In genomic region chr19:18590273-18591272, GRCh38 we compare ENCODE assay signal across 8 cellular contexts. TPM values are rescaled to one million over a fixed set of nuclear protein-coding genes. Genes with fewer than 3 reads are reported as not detected.
DNase-seq lines count a peak whose midpoint lies in the region; ATAC-seq and TF ChIP-seq lines count a peak whose summit lies in the region.

No MANE protein-coding gene starts in this region.

- intact Hi-C loops in CD4-positive, alpha-beta memory T cell (cut with micrococcal nuclease), result no loop called here
- intact Hi-C loops in activated CD4-positive, alpha-beta memory T cell treated with anti-CD3 and anti-CD28 coated beads for 36 hours (cut with micrococcal nuclease), result loop anchor here (5.0 kb wide), 3 partner anchors 47 to 327 kb away; partner anchors contain the start of genes COPE, DDX49 and KLHL26
- intact Hi-C loops in left ventricle myocardium superior (cut with micrococcal nuclease) (loop anchor here (10.0 kb wide), 1 partner anchor 254 kb away; no protein-coding TSS in a partner anchor), gastrocnemius medialis (cut with DNase I; ENCODE audit: low total_unique reads) (loop anchor here (5.0 kb wide), 2 partner anchors 242 to 352 kb away; partner anchors contain the start of genes HOMER3 and UPF1)

- in situ Hi-C loops in gastrocnemius medialis (cut with MboI; ENCODE audit: low sequenced_read_pairs in 4 of 4), result loop anchor here (10.0 to 25.0 kb wide), 4 partner anchors 84 to 264 kb away; partner anchors contain the start of gene UPF1 (in 1 of the 4)

- ATAC-seq in left ventricle myocardium superior (no peak), gastrocnemius medialis (peak; percentile 12 to 29), HG03439 (IDR thresholded peaks at IDR 0.05; ENCODE audit: unreplicated experiment) (no peak), GM18867 (IDR thresholded peaks at IDR 0.05; ENCODE audit: unreplicated experiment) (no peak)

- peaks cover 0 to 6% of the 10 kb centered on the region in 2 donors for H3K36me3 Mint-ChIP-seq in CD4-positive, alpha-beta memory T cell
- H3K36me3 Mint-ChIP-seq in activated CD4-positive, alpha-beta memory T cell treated with anti-CD3 and anti-CD28 coated beads for 36 hours, result peaks cover 5% of the 10 kb centered on the region

- H3K27ac ChIP-seq in CD4-positive, alpha-beta memory T cell (ENCODE audit: low read depth, low read length), result no peak overlapping the region
- H3K27ac ChIP-seq in gastrocnemius medialis, result peak overlapping the region; percentile 84 to 96 (median 94)

- no peaks in the 10 kb centered on the region for H3K27me3 Mint-ChIP-seq in CD4-positive, alpha-beta memory T cell
- H3K27me3 Mint-ChIP-seq in activated CD4-positive, alpha-beta memory T cell treated with anti-CD3 and anti-CD28 coated beads for 36 hours, result no peaks in the 10 kb centered on the region

- H3K4me1 ChIP-seq in CD4-positive, alpha-beta memory T cell (ENCODE audit: insufficient read depth, low read length), result peaks cover 45% of the 10 kb centered on the region
- H3K4me1 ChIP-seq in gastrocnemius medialis, result peaks cover 32 to 33% of the 10 kb centered on the region in 2 donors

- POLR2A ChIA-PET in CD4-positive, alpha-beta memory T cell (lab: Charles Lee; ENCODE audit: partially characterized antibody), result interaction anchor here (0.6 to 6.3 kb wide), 9 partner anchors 18 to 241 kb away, joined by 3 to 122 read pairs (median 9); partner anchors contain the start of genes ELL, KXD1, UBA52 and UPF1
- POLR2A ChIA-PET in activated CD4-positive, alpha-beta memory T cell treated with anti-CD3 and anti-CD28 coated beads for 36 hours (lab: Charles Lee), result interaction anchor here (1.3 to 2.8 kb wide), 2 partner anchors 33 to 243 kb away, joined by 3 to 17 read pairs; partner anchors contain the start of gene KXD1

- no peak for TF ChIP-seq POLR2A in gastrocnemius medialis (IDR thresholded peaks at IDR 0.05)

- peak overlapping the region in 6 of 7 donors; percentile 32 to 96 (median 90) for H3K27ac Mint-ChIP-seq in CD4-positive, alpha-beta memory T cell
- peak overlapping the region; percentile 81 for H3K27ac Mint-ChIP-seq in activated CD4-positive, alpha-beta memory T cell treated with anti-CD3 and anti-CD28 coated beads for 36 hours

- TF ChIP-seq CTCF in gastrocnemius medialis (IDR thresholded peaks at IDR 0.05 in 4 of 5, conservative IDR thresholded peaks at IDR 0.05 in 1 of 5), result peak in 3 of 5 experiments; percentile 34 to 39 (median 36)

- H3K4me3 ChIP-seq in CD4-positive, alpha-beta memory T cell (ENCODE audit: low read length in 2 of 2), result no peak overlapping the region
- peak overlapping the region; percentile 67 to 100 (median 88) for H3K4me3 ChIP-seq in gastrocnemius medialis

- peak in 1 of 5 donors; percentile 36 for DNase-seq in CD4-positive, alpha-beta memory T cell
- DNase-seq in LHCN-M2 (ENCODE audit: low read depth) (peak; percentile 39), left ventricle myocardium superior (peak; percentile 52), gastrocnemius medialis (peak; percentile 51 to 80)
- no peak for DNase-seq in activated CD4-positive, alpha-beta memory T cell treated with anti-CD3 and anti-CD28 coated beads for 36 hours
- no peak for DNase-seq in stimulated activated CD8-positive, alpha-beta memory T cell treated with anti-CD3 and anti-CD28 coated beads, Interleukin-4, amount 100 ng/mL, for 48 hours

- CTCF ChIA-PET in CD4-positive, alpha-beta memory T cell (lab: Charles Lee; ENCODE audit: partially characterized antibody), result interaction anchor here (1.0 to 4.9 kb wide), 12 partner anchors 22 to 257 kb away, joined by 3 to 58 read pairs (median 10); partner anchors contain the start of genes ELL, KXD1 and TMEM59L
- CTCF ChIA-PET in activated CD4-positive, alpha-beta memory T cell treated with anti-CD3 and anti-CD28 coated beads for 36 hours (lab: Charles Lee), result interaction anchor here (1.1 to 3.3 kb wide), 6 partner anchors 18 to 257 kb away, joined by 3 to 46 read pairs (median 4); partner anchors contain the start of genes ELL, FKBP8, TMEM59L and UBA52

- no peaks in the 10 kb centered on the region for H3K27me3 ChIP-seq in CD4-positive, alpha-beta memory T cell (ENCODE audit: insufficient read depth, low read length)
- no peaks in the 10 kb centered on the region for H3K27me3 ChIP-seq in gastrocnemius medialis

- H3K36me3 ChIP-seq in CD4-positive, alpha-beta memory T cell (ENCODE audit: insufficient read depth, low read length), result peaks cover 4% of the 10 kb centered on the region
- peaks cover 0 to 12% of the 10 kb centered on the region in 2 donors for H3K36me3 ChIP-seq in gastrocnemius medialis

- H3K4me1 Mint-ChIP-seq in CD4-positive, alpha-beta memory T cell, result peaks cover 24 to 53% (median 39%) of the 10 kb centered on the region in 4 donors
- peaks cover 34% of the 10 kb centered on the region for H3K4me1 Mint-ChIP-seq in activated CD4-positive, alpha-beta memory T cell treated with anti-CD3 and anti-CD28 coated beads for 36 hours (ENCODE audit: low read depth)

- H3K9me3 Mint-ChIP-seq in CD4-positive, alpha-beta memory T cell, result no peaks in the 10 kb centered on the region
- H3K9me3 Mint-ChIP-seq in activated CD4-positive, alpha-beta memory T cell treated with anti-CD3 and anti-CD28 coated beads for 36 hours, result no peaks in the 10 kb centered on the region

- H3K9me3 ChIP-seq in CD4-positive, alpha-beta memory T cell (ENCODE audit: control insufficient read depth in 1 of 2, low read length in 2 of 2), result no peaks in the 10 kb centered on the region
- no peaks in the 10 kb centered on the region for H3K9me3 ChIP-seq in gastrocnemius medialis

- peak overlapping the region; percentile 52 to 93 (median 88) for H3K4me3 Mint-ChIP-seq in CD4-positive, alpha-beta memory T cell
- H3K4me3 Mint-ChIP-seq in activated CD4-positive, alpha-beta memory T cell treated with anti-CD3 and anti-CD28 coated beads for 36 hours, result peak overlapping the region; percentile 82

RNA-seq across cellular contexts. Expression of gene REX1BD, which starts 2.0 kb away (rescaled TPM):
- total RNA-seq in CD4-positive, alpha-beta memory T cell, result 100 to 1,000 TPM; 150 to 154 TPM
- 100 to 1,000 TPM; 148 to 156 TPM for polyA plus RNA-seq in CD4-positive, alpha-beta memory T cell
- total RNA-seq in LHCN-M2 (2014; rRNA removed), result 90.9 and 100 TPM in 2 replicates
- polyA plus RNA-seq in LHCN-M2 (2012), result 62.2 TPM
- 10 to 100 TPM; 97.6 to 99.3 TPM for total RNA-seq in activated CD4-positive, alpha-beta memory T cell treated with anti-CD3 and anti-CD28 coated beads for 36 hours
- 75.8 TPM for total RNA-seq in left ventricle myocardium superior
- total RNA-seq in gastrocnemius medialis, result 100 to 1,000 TPM; 163 to 337 (median 187) TPM

RNA-seq across cellular contexts. Expression of gene CRLF1, which starts 16.0 kb away (rescaled TPM):
- total RNA-seq in CD4-positive, alpha-beta memory T cell, result not detected
- polyA plus RNA-seq in CD4-positive, alpha-beta memory T cell, result under 1 TPM in 1 of 2 donors, not detected in 1; 0.70 TPM
- total RNA-seq in LHCN-M2 (2014; rRNA removed) (0.86 and 5.8 TPM in 2 replicates), left ventricle myocardium superior (21.4 TPM), gastrocnemius medialis (10 to 100 TPM; 14.9 to 61.6 (median 35.3) TPM)
- polyA plus RNA-seq in LHCN-M2 (2012), result 8.2 TPM
- total RNA-seq in activated CD4-positive, alpha-beta memory T cell treated with anti-CD3 and anti-CD28 coated beads for 36 hours, result not detected

RNA-seq across cellular contexts. Expression of gene UBA52, which starts 18.9 kb away (rescaled TPM):
- 1,000 to 10,000 TPM; 1,962 to 1,978 TPM for total RNA-seq in CD4-positive, alpha-beta memory T cell
- 1,000 to 10,000 TPM; 1,135 to 1,692 TPM for polyA plus RNA-seq in CD4-positive, alpha-beta memory T cell
- total RNA-seq in LHCN-M2 (2014; rRNA removed) (772 and 799 TPM in 2 replicates), left ventricle myocardium superior (725 TPM), gastrocnemius medialis (100 to 1,000 TPM; 512 to 719 (median 537) TPM)
- polyA plus RNA-seq in LHCN-M2 (2012), result 2,506 TPM
- 1,000 to 10,000 TPM; 1,569 to 1,601 TPM for total RNA-seq in activated CD4-positive, alpha-beta memory T cell treated with anti-CD3 and anti-CD28 coated beads for 36 hours

RNA-seq across cellular contexts. Expression of gene TMEM59L, which starts 22.1 kb away (rescaled TPM):
- not detected for total RNA-seq in CD4-positive, alpha-beta memory T cell
- not detected for polyA plus RNA-seq in CD4-positive, alpha-beta memory T cell
- total RNA-seq in LHCN-M2 (2014; rRNA removed), result 0.11 and 0.26 TPM in 2 replicates
- polyA plus RNA-seq in LHCN-M2 (2012), result 2.1 TPM
- total RNA-seq in activated CD4-positive, alpha-beta memory T cell treated with anti-CD3 and anti-CD28 coated beads for 36 hours, result under 1 TPM; 0.24 to 0.40 TPM
- total RNA-seq in left ventricle myocardium superior, result 1.5 TPM
- total RNA-seq in gastrocnemius medialis, result 1 to 10 TPM in 1 of 4 donors, under 1 TPM in 2, not detected in 1; 0.20 to 2.1 (median 0.36) TPM

RNA-seq across cellular contexts. Expression of gene KXD1, which starts 32.9 kb away (rescaled TPM):
- total RNA-seq in CD4-positive, alpha-beta memory T cell, result 10 to 100 TPM; 95.3 to 95.6 TPM
- 10 to 100 TPM; 88.8 to 94.3 TPM for polyA plus RNA-seq in CD4-positive, alpha-beta memory T cell
- total RNA-seq in LHCN-M2 (2014; rRNA removed), result 136 and 148 TPM in 2 replicates
- 136 TPM for polyA plus RNA-seq in LHCN-M2 (2012)
- total RNA-seq in activated CD4-positive, alpha-beta memory T cell treated with anti-CD3 and anti-CD28 coated beads for 36 hours, result 100 to 1,000 TPM; 112 to 114 TPM
- total RNA-seq in left ventricle myocardium superior, result 43.9 TPM
- 100 to 1,000 TPM in 3 of 4 donors, 10 to 100 TPM in 1; 97.1 to 155 (median 106) TPM for total RNA-seq in gastrocnemius medialis

Comparison
In these comparisons a context has a peak if more than half of its experiments do, and no peak if none do; other contexts are left out.
1. DNase-seq: peak in LHCN-M2 (single experiment), left ventricle myocardium superior (single experiment) and gastrocnemius medialis (2 of 2); none in activated CD4-positive, alpha-beta memory T cell treated with anti-CD3 and anti-CD28 coated beads for 36 hours (single experiment) and stimulated activated CD8-positive, alpha-beta memory T cell treated with anti-CD3 and anti-CD28 coated beads, Interleukin-4, amount 100 ng/mL, for 48 hours (single experiment).
2. H3K4me3 ChIP-seq: peak in gastrocnemius medialis (4 of 4); none in CD4-positive, alpha-beta memory T cell (0 of 2).
3. ATAC-seq: peak in gastrocnemius medialis (2 of 2); none in left ventricle myocardium superior (single experiment), HG03439 (single experiment) and GM18867 (single experiment).